ENCODE assay signal across 18 cellular contexts in the genomic region with DNA sequence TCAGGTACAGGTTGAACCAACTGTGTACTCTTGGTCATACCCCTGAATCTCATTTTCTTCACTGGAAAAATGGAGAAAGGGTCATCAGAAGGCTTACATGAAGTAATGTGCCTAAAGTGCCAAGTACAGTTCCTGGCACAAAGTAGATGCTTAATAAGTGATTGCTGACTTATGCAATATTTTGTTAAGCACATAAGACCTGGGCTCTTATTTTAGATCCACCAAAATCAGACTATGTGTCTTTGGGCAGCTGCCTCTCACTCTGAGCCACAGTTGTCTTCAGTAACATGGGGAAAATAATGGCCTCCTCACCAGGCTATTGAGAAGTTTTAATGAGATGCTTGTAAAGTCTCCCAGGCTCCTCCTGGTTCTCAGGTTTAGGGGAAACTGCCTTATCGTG.
"Had no signal": no experiment of that assay in that cellular context is flagged by ENCODE, and none has a peak within 500 bp of the region (broad histone marks: within the 10 kb centered on the region; RNA-seq: fewer than 3 reads in every experiment).

No MANE protein-coding gene starts in this region.

- H3K4me1 ChIP-seq: colonic mucosa, esophagus muscularis mucosa, foreskin keratinocyte, gastroesophageal sphincter, left lung, lower lobe of right lung had no signal

- H3K4me3 ChIP-seq: colonic mucosa, esophagus muscularis mucosa, gastroesophageal sphincter, heart left ventricle, hepatocyte, left lung, lower lobe of right lung had no signal

- H3K27ac ChIP-seq: colonic mucosa, esophagus muscularis mucosa, foreskin keratinocyte, gastroesophageal sphincter, heart left ventricle, hepatocyte, left lung, lower lobe of right lung had no signal

- ATAC-seq: effector memory CD8-positive, alpha-beta T cell; foreskin keratinocyte; gastroesophageal sphincter; heart left ventricle; left colon; left lung; left ventricle myocardium superior; lower lobe of right lung; naive thymus-derived CD4-positive, alpha-beta T cell had no signal

- H3K36me3 ChIP-seq: colonic mucosa, esophagus muscularis mucosa, gastroesophageal sphincter, heart left ventricle, left lung, lower lobe of right lung had no signal

- DNase-seq: colonic mucosa; cortex of kidney; effector CD8-positive, alpha-beta T cell; effector memory CD8-positive, alpha-beta T cell; foreskin keratinocyte; heart left ventricle; hypothalamus; immature natural killer cell; kidney glomerular epithelial cell; left colon; left lung; left ventricle myocardium superior; lower lobe of right lung; mesenchymal stem cell; naive thymus-derived CD4-positive, alpha-beta T cell had no signal

- H3K9me3 ChIP-seq: colonic mucosa, esophagus muscularis mucosa, heart left ventricle, left lung, lower lobe of right lung had no signal
